Comparison of ENCODE assay signal across 8 cellular contexts in genomic region chr11:71927813-71928738, GRCh38. TPM values are rescaled to one million over a fixed set of nuclear protein-coding genes. Genes with fewer than 3 reads are reported as not detected.
DNase-seq lines count a peak whose midpoint lies in the region; ATAC-seq, FAIRE-seq and TF ChIP-seq lines count a peak whose summit lies in the region.

A gene with protein sequence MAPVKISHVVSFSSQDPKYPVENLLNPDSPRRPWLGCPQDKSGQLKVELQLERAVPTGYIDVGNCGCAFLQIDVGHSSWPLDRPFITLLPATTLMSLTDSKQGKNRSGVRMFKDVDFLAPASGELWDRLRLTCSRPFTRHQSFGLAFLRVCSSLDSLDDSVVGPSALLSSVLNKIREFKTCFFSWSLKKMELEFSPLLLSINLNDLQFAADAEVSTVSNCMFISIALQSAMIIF (minus strand): TSS chr11:71928594. CDS start chr11:71923353, 5,241 bp downstream.

- POLR2A ChIA-PET in RWPE1 (lab: Yijun Ruan, JAX; ENCODE audit: low non-redundant PET), result no interaction called here

- DNase-seq in GF-D8 (lab: John Stamatoyannopoulos, UW), result peak; percentile 83
- DNase-seq in H7, result peak; percentile 83
- DNase-seq in LNCaP clone FGC (ENCODE audit: low read depth), result peak; percentile 79
- peak; percentile 91 for DNase-seq in RWPE1 (ENCODE audit: low spot score)
- peak; percentile 85 for DNase-seq in activated naive CD4-positive, alpha-beta T cell treated with anti-CD3 and anti-CD28 coated beads, Interleukin-2, amount 10 ng/mL, durations not matched to agents 7 days and 5 days
- peak; percentile 55 to 94 (median 86) for DNase-seq in head of caudate nucleus
- peak in 5 of 6 donors; percentile 42 to 83 (median 66) for DNase-seq in pancreas
- DNase-seq in ureter (ENCODE audit: low spot score), result peak; percentile 57

- peak within 1 kb of the TSS; percentile 100 for H3K27ac Mint-ChIP-seq in activated naive CD4-positive, alpha-beta T cell treated with anti-CD3 and anti-CD28 coated beads, Interleukin-2, amount 10 ng/mL, durations not matched to agents 7 days and 5 days

- H3K4me3 ChIP-seq in H7 (ENCODE audit: insufficient read depth, low read depth, low read length) (peak within 1 kb of the TSS; percentile 79), LNCaP clone FGC (ENCODE audit: low read depth, low read length) (peak within 1 kb of the TSS; percentile 96), pancreas (peak within 1 kb of the TSS; percentile 50 to 80 (median 66))

- H3K27me3 Mint-ChIP-seq in activated naive CD4-positive, alpha-beta T cell treated with anti-CD3 and anti-CD28 coated beads, Interleukin-2, amount 10 ng/mL, durations not matched to agents 7 days and 5 days, result peaks cover 4% of the 10 kb centered on the region

- peak; percentile 9 for FAIRE-seq in pancreas (lab: Jason Lieb, UNC)

- H3K27ac ChIP-seq in RWPE1, result peak within 1 kb of the TSS; percentile 93
- peak within 1 kb of the TSS; percentile 83 to 91 (median 84) for H3K27ac ChIP-seq in pancreas

- H3K4me1 Mint-ChIP-seq in activated naive CD4-positive, alpha-beta T cell treated with anti-CD3 and anti-CD28 coated beads, Interleukin-2, amount 10 ng/mL, durations not matched to agents 7 days and 5 days, result peaks cover 45% of the 10 kb centered on the region

- H3K9me3 ChIP-seq in pancreas, result no peaks in the 10 kb centered on the region

- H3K36me3 ChIP-seq in H7 (replicated peaks; ENCODE audit: control insufficient read depth, insufficient read depth, low read length), result no peaks in the 10 kb centered on the region
- no peaks in the 10 kb centered on the region for H3K36me3 ChIP-seq in pancreas

- H3K27me3 ChIP-seq in H7 (ENCODE audit: control insufficient read depth, insufficient read depth, low read length), result no peaks in the 10 kb centered on the region
- H3K27me3 ChIP-seq in pancreas, result no peaks in the 10 kb centered on the region

- TF ChIP-seq CTCF in LNCaP clone FGC (IDR thresholded peaks at IDR 0.05; ENCODE audit: control insufficient read depth, extremely low read depth, insufficient read depth) (no peak), RWPE1 (conservative IDR thresholded peaks at IDR 0.05; ENCODE audit: low read depth) (no peak), pancreas (IDR thresholded peaks at IDR 0.05) (no peak)

- CTCF ChIA-PET in RWPE1 (lab: Yijun Ruan, JAX), result interaction anchor here (0.6 to 0.7 kb wide), 2 partner anchors 48 to 262 kb away, joined by 4 read pairs; no protein-coding TSS in a partner anchor
- CTCF ChIA-PET in activated naive CD4-positive, alpha-beta T cell treated with anti-CD3 and anti-CD28 coated beads, Interleukin-2, amount 10 ng/mL, durations not matched to agents 7 days and 5 days (lab: Charles Lee), result interaction anchor here (0.7 to 2.1 kb wide), 5 partner anchors 16 to 503 kb away, joined by 3 to 7 read pairs (median 4); no protein-coding TSS in a partner anchor

- intact Hi-C loops in head of caudate nucleus (cut with DNase I), result no loop called here
- intact Hi-C loops in pancreas (cut with DNase I), result no loop called here

- peaks cover 5 to 28% (median 9%) of the 10 kb centered on the region in 3 donors for H3K4me1 ChIP-seq in pancreas

- H3K36me3 Mint-ChIP-seq in activated naive CD4-positive, alpha-beta T cell treated with anti-CD3 and anti-CD28 coated beads, Interleukin-2, amount 10 ng/mL, durations not matched to agents 7 days and 5 days, result peaks cover 12% of the 10 kb centered on the region

- WGBS in pancreas, 2 donors, result 0% methylated on average over 41 of the region's 41 CpGs

- no peaks in the 10 kb centered on the region for H3K9me3 Mint-ChIP-seq in activated naive CD4-positive, alpha-beta T cell treated with anti-CD3 and anti-CD28 coated beads, Interleukin-2, amount 10 ng/mL, durations not matched to agents 7 days and 5 days

- ATAC-seq in pancreas, result peak; percentile 93 to 97 (median 94)

- H3K4me3 Mint-ChIP-seq in activated naive CD4-positive, alpha-beta T cell treated with anti-CD3 and anti-CD28 coated beads, Interleukin-2, amount 10 ng/mL, durations not matched to agents 7 days and 5 days, result peak within 1 kb of the TSS; percentile 88

RNA-seq across cellular contexts. Expression of the gene that starts here (rescaled TPM):
- total RNA-seq in H7 (2014; rRNA removed; shearing (Covaris generic)), result 4.2 and 7.6 TPM in 2 replicates
- 1 to 10 TPM; 2.5 to 6.4 (median 4.3) TPM for total RNA-seq in pancreas
- polyA plus RNA-seq in pancreas, result 1 to 10 TPM; 2.1 to 3.8 TPM
- total RNA-seq in ureter, result 16.6 TPM

Comparison
In these comparisons a context has a peak if more than half of its experiments do, and no peak if none do; other contexts are left out.
1. Peak in every context shown above with its lines: DNase-seq, ATAC-seq, H3K4me3 ChIP-seq and H3K27ac ChIP-seq.